In genomic region chr9:93574091-93574899, GRCh38 we compare ENCODE assay signal across 17 cellular contexts. TPM values are rescaled to one million over a fixed set of nuclear protein-coding genes. Genes with fewer than 3 reads are reported as not detected.
DNase-seq lines count a peak whose midpoint lies in the region; ATAC-seq and TF ChIP-seq lines count a peak whose summit lies in the region.
"Had no signal": no experiment of that assay in that cellular context is flagged by ENCODE, and none has a peak within 500 bp of the region (broad histone marks: within the 10 kb centered on the region; RNA-seq: fewer than 3 reads in every experiment).

No MANE protein-coding gene starts in this region.

- no peaks in the 10 kb centered on the region for H3K36me3 ChIP-seq in DND-41 (ENCODE audit: insufficient read depth, low read length)
- H3K36me3 ChIP-seq in neuron (ENCODE audit: insufficient read depth, low read length): no peaks in the 10 kb centered on the region
- H3K36me3 ChIP-seq in effector memory CD4-positive, alpha-beta T cell (ENCODE audit: control insufficient read depth, insufficient read depth, low read length): no peaks in the 10 kb centered on the region
- H3K36me3 ChIP-seq: prostate gland had no signal

- TF ChIP-seq CTCF in CD4-positive, alpha-beta T cell (IDR thresholded peaks at IDR 0.05): no peak
- TF ChIP-seq CTCF in DND-41 (IDR thresholded peaks at IDR 0.05; ENCODE audit: borderline replicate concordance, extremely low read depth, low read length, poor library complexity, severe bottlenecking) (no peak), brain (conservative IDR thresholded peaks at IDR 0.05) (no peak)

- H3K4me3 Mint-ChIP-seq in CD4-positive, alpha-beta T cell: peak overlapping the region; percentile 95
- peak overlapping the region; percentile 91 to 97 (median 95) for H3K4me3 Mint-ChIP-seq in brain

- H2AFZ ChIP-seq in DND-41 (ENCODE audit: low read depth, low read length): no peak overlapping the region
- H2AFZ ChIP-seq in neuron (ENCODE audit: low read depth, low read length): no peak overlapping the region

- CTCF ChIA-PET in CD4-positive, alpha-beta T cell (lab: Charles Lee): interaction anchor here (1.9 kb wide), 1 partner anchor 8 kb away, joined by 9 read pairs; no protein-coding TSS in a partner anchor

- ATAC-seq in CD4-positive, alpha-beta T cell (ENCODE audit: poor library complexity): no peak
- no peak for ATAC-seq in DND-41 (ENCODE audit: insufficient read depth, low read depth)
- ATAC-seq in HG02798 (IDR thresholded peaks at IDR 0.05; ENCODE audit: poor library complexity, unreplicated experiment): no peak
- no peak for ATAC-seq in HG03159 (IDR thresholded peaks at IDR 0.05; ENCODE audit: unreplicated experiment)
- ATAC-seq: left ventricle myocardium superior had no signal

- H3K27me3 Mint-ChIP-seq in CD4-positive, alpha-beta T cell: no peaks in the 10 kb centered on the region
- H3K27me3 Mint-ChIP-seq in brain: peaks cover 5% of the 10 kb centered on the region

- intact Hi-C loops in CD4-positive, alpha-beta T cell (cut with DNase I, micrococcal nuclease): loop anchor here in 1 of 2 experiments (10.0 kb wide), 1 partner anchor 1249 kb away; the partner anchor contains the start of genes CENPP and NOL8

- no peak overlapping the region for H3K27ac ChIP-seq in CD4-positive, alpha-beta T cell (ENCODE audit: low read depth, low read length)
- no peak overlapping the region for H3K27ac ChIP-seq in DND-41 (ENCODE audit: low read length)
- no peak overlapping the region for H3K27ac ChIP-seq in effector memory CD4-positive, alpha-beta T cell (ENCODE audit: insufficient read depth, low read length, poor library complexity, severe bottlenecking)

- H3K9me3 Mint-ChIP-seq in CD4-positive, alpha-beta T cell: no peaks in the 10 kb centered on the region
- H3K9me3 Mint-ChIP-seq in brain: peaks cover 9 to 18% (median 11%) of the 10 kb centered on the region in 5 experiments

- POLR2A ChIA-PET in CD4-positive, alpha-beta T cell (lab: Charles Lee): interaction anchor here (0.7 to 2.5 kb wide), 2 partner anchors 8 to 533 kb away, joined by 3 to 40 read pairs; no protein-coding TSS in a partner anchor

- H3K9ac ChIP-seq in DND-41 (ENCODE audit: low read depth, low read length): no peak overlapping the region

- peaks cover 31% of the 10 kb centered on the region for H3K4me1 ChIP-seq in DND-41 (ENCODE audit: insufficient read depth, low read length)
- H3K4me1 ChIP-seq in neuron (ENCODE audit: insufficient read depth, low read length): peaks cover 25% of the 10 kb centered on the region
- H3K4me1 ChIP-seq in effector memory CD4-positive, alpha-beta T cell (ENCODE audit: control insufficient read depth, insufficient read depth, low read length, poor library complexity, severe bottlenecking): peaks cover 23% of the 10 kb centered on the region

- H3K4me3 ChIP-seq in DND-41 (ENCODE audit: low read depth in 1 of 2, low read length in 2 of 2) (no peak overlapping the region), neuron (ENCODE audit: low read length) (peak overlapping the region; percentile 66)
- no peak overlapping the region for H3K4me3 ChIP-seq in effector memory CD4-positive, alpha-beta T cell (ENCODE audit: insufficient read depth, low read depth, low read length, poor library complexity, severe bottlenecking)

- no peaks in the 10 kb centered on the region for H3K27me3 ChIP-seq in CD4-positive, alpha-beta T cell (ENCODE audit: control insufficient read depth, insufficient read depth, low read length)
- H3K27me3 ChIP-seq in DND-41 (ENCODE audit: insufficient read depth, low read length, poor library complexity): no peaks in the 10 kb centered on the region
- H3K27me3 ChIP-seq in neuron (ENCODE audit: insufficient read depth, low read length): no peaks in the 10 kb centered on the region
- no peaks in the 10 kb centered on the region for H3K27me3 ChIP-seq in effector memory CD4-positive, alpha-beta T cell (replicated peaks; ENCODE audit: control insufficient read depth, insufficient read depth, low read length, poor library complexity, severe bottlenecking)

- peak overlapping the region; percentile 95 for H3K27ac Mint-ChIP-seq in CD4-positive, alpha-beta T cell
- peak overlapping the region; percentile 52 to 96 (median 93) for H3K27ac Mint-ChIP-seq in brain

- H3K79me2 ChIP-seq in DND-41 (ENCODE audit: insufficient read depth, low read length): peaks cover 44% of the 10 kb centered on the region

- no peak for DNase-seq in CD4-positive, alpha-beta T cell
- DNase-seq in DND-41: no peak
- DNase-seq in effector memory CD4-positive, alpha-beta T cell: no peak
- DNase-seq: activated CD4-positive, alpha-beta T cell treated with anti-CD3 and anti-CD28 coated beads for 1 hour; amniotic stem cell; DMS153; GOT3; left ventricle myocardium superior; NCI-H1436; NCI-H524 treated with DMSO at 0.1 percent for 48 hours; SHP77 treated with DMSO at 0.1 percent for 48 hours; stimulated activated CD4-positive, alpha-beta T cell treated with anti-CD3 and anti-CD28 coated beads, Interleukin-4, amount 100 ng/mL, for 1 hour had no signal

- H3K36me3 Mint-ChIP-seq in CD4-positive, alpha-beta T cell (ENCODE audit: low read depth): peaks cover 12% of the 10 kb centered on the region
- H3K36me3 Mint-ChIP-seq in brain: peaks cover 18% of the 10 kb centered on the region

- H3K9me3 ChIP-seq in CD4-positive, alpha-beta T cell (ENCODE audit: control insufficient read depth, low read length): no peaks in the 10 kb centered on the region
- H3K9me3 ChIP-seq in DND-41 (ENCODE audit: insufficient read depth, low read length, severe bottlenecking) (peaks cover 4% of the 10 kb centered on the region), neuron (ENCODE audit: low read length) (peaks cover 3% of the 10 kb centered on the region)
- no peaks in the 10 kb centered on the region for H3K9me3 ChIP-seq in effector memory CD4-positive, alpha-beta T cell (ENCODE audit: control insufficient read depth, low read length)
- H3K9me3 ChIP-seq: prostate gland had no signal

- peak overlapping the region; percentile 79 for H3K4me2 ChIP-seq in DND-41 (ENCODE audit: insufficient read depth, low read length)

- peaks cover 8% of the 10 kb centered on the region; the same call in 1 of the 2 replicates for H4K20me1 ChIP-seq in DND-41 (ENCODE audit: insufficient read depth, low read length)

- peaks cover 35% of the 10 kb centered on the region for H3K4me1 Mint-ChIP-seq in CD4-positive, alpha-beta T cell (ENCODE audit: low read depth)
- H3K4me1 Mint-ChIP-seq in brain: peaks cover 40% of the 10 kb centered on the region

RNA-seq across cellular contexts. Expression of gene PHF2, which starts 2.1 kb away (rescaled TPM):
- 10 to 100 TPM; 27.3 to 28.8 TPM for total RNA-seq in CD4-positive, alpha-beta T cell
- 63.6 TPM for polyA plus RNA-seq in brain (ENCODE audit: insufficient read depth, low read depth, low replicate concordance)
